16 cellular contexts compared by ENCODE assay signal in genomic region chr7:105149827-105150226, GRCh38.
DNase-seq lines count a peak whose midpoint lies in the region; ATAC-seq, FAIRE-seq and TF ChIP-seq lines count a peak whose summit lies in the region.
"Had no signal": no experiment of that assay in that cellular context is flagged by ENCODE, and none has a peak within 500 bp of the region (broad histone marks: within the 10 kb centered on the region; RNA-seq: fewer than 3 reads in every experiment).

No MANE protein-coding gene starts in this region.

- intact Hi-C loops in endothelial cell of umbilical vein (cut with micrococcal nuclease) = loop anchor here (5.0 to 10.0 kb wide), 3 partner anchors 182 to 435 kb away; partner anchors contain the start of gene EFCAB10

- H3K36me3 Mint-ChIP-seq in activated T-cell treated with anti-CD3 and anti-CD28 coated beads, Interleukin-2, amount 50 U/mL, for 24 hours (ENCODE audit: low read depth) = peaks cover 36% of the 10 kb centered on the region
- peaks cover 18% of the 10 kb centered on the region for H3K36me3 Mint-ChIP-seq in stimulated activated effector memory CD8-positive, alpha-beta T cell treated with anti-CD3 and anti-CD28 coated beads, Interleukin-12 subunit alpha, Interleukin-12 subunit beta, amount 100 ng/mL, for 72 hours

- dilution Hi-C loops in endothelial cell of umbilical vein (cut with MboI; ENCODE audit: extremely low pct_ligation_motif_present, low sequenced_read_pairs) = no loop called here

- H2AFZ ChIP-seq in endothelial cell of umbilical vein (ENCODE audit: low read depth, low read length) = no peak overlapping the region

- H3K27ac Mint-ChIP-seq in activated T-cell treated with anti-CD3 and anti-CD28 coated beads, Interleukin-2, amount 50 U/mL, for 24 hours = peak overlapping the region; percentile 78
- no peak overlapping the region for H3K27ac Mint-ChIP-seq in stimulated activated effector memory CD8-positive, alpha-beta T cell treated with anti-CD3 and anti-CD28 coated beads, Interleukin-12 subunit alpha, Interleukin-12 subunit beta, amount 100 ng/mL, for 72 hours

- peaks cover 28% of the 10 kb centered on the region for H3K4me1 Mint-ChIP-seq in activated T-cell treated with anti-CD3 and anti-CD28 coated beads, Interleukin-2, amount 50 U/mL, for 24 hours (ENCODE audit: low read depth)
- H3K4me1 Mint-ChIP-seq in stimulated activated effector memory CD8-positive, alpha-beta T cell treated with anti-CD3 and anti-CD28 coated beads, Interleukin-12 subunit alpha, Interleukin-12 subunit beta, amount 100 ng/mL, for 72 hours = peaks cover 6% of the 10 kb centered on the region

- DNase-seq in activated T-cell treated with anti-CD3 and anti-CD28 coated beads, Interleukin-2, amount 50 U/mL, for 24 hours = no peak
- DNase-seq in activated T-cell treated with anti-CD3 and anti-CD28 coated beads for 4 hours = no peak
- peak; percentile 44 for DNase-seq in NB4 (ENCODE audit: low read depth)
- peak; percentile 77 for DNase-seq in endothelial cell of umbilical vein (ENCODE audit: low read depth, low spot score)
- DNase-seq in stimulated activated effector memory CD8-positive, alpha-beta T cell treated with anti-CD3 and anti-CD28 coated beads, Interleukin-12 subunit alpha, Interleukin-12 subunit beta, amount 100 ng/mL, for 72 hours (ENCODE audit: low spot score in 2 of 2) = no peak
- DNase-seq in NCI-H187 treated with DMSO at 0.1 percent for 48 hours (lab: John Stamatoyannopoulos, UW) = no peak
- DNase-seq: cortex of kidney, DMS53, heart left ventricle, lower lobe of right lung, MM.1S, NCI-H446 treated with DMSO at 0.1 percent for 48 hours, upper lobe of right lung had no signal

- H3K4me3 Mint-ChIP-seq in activated T-cell treated with anti-CD3 and anti-CD28 coated beads, Interleukin-2, amount 50 U/mL, for 24 hours = no peak overlapping the region
- H3K4me3 Mint-ChIP-seq in stimulated activated effector memory CD8-positive, alpha-beta T cell treated with anti-CD3 and anti-CD28 coated beads, Interleukin-12 subunit alpha, Interleukin-12 subunit beta, amount 100 ng/mL, for 72 hours = no peak overlapping the region

- no peaks in the 10 kb centered on the region for H4K20me1 ChIP-seq in endothelial cell of umbilical vein (replicated peaks; ENCODE audit: control insufficient read depth, extremely low read depth, insufficient read depth, low read length)

- BruUV-seq in endothelial cell of umbilical vein (replicated peaks; lab: Mats Ljungman, UMichigan) = no TSS peak

- POLR2A ChIA-PET in endothelial cell of umbilical vein (lab: Charles Lee) = no interaction called here

- no peak overlapping the region for H3K4me2 ChIP-seq in endothelial cell of umbilical vein (ENCODE audit: insufficient read depth, low read length)

- H3K4me3 ChIP-seq in NB4 (ENCODE audit: low read depth, low read length) = no peak overlapping the region
- no peak overlapping the region for H3K4me3 ChIP-seq in endothelial cell of umbilical vein (replicated peaks in 1 of 3; ENCODE audit: insufficient read depth in 1 of 3, low read depth in 1 of 3, low read length in 3 of 3)
- H3K4me3 ChIP-seq: heart left ventricle, lower lobe of right lung, upper lobe of right lung had no signal

- no peaks in the 10 kb centered on the region for H3K9me3 Mint-ChIP-seq in activated T-cell treated with anti-CD3 and anti-CD28 coated beads, Interleukin-2, amount 50 U/mL, for 24 hours
- no peaks in the 10 kb centered on the region for H3K9me3 Mint-ChIP-seq in stimulated activated effector memory CD8-positive, alpha-beta T cell treated with anti-CD3 and anti-CD28 coated beads, Interleukin-12 subunit alpha, Interleukin-12 subunit beta, amount 100 ng/mL, for 72 hours

- H3K9me1 ChIP-seq in endothelial cell of umbilical vein (replicated peaks; ENCODE audit: control insufficient read depth, extremely low read depth, insufficient read depth, low read length) = no peaks in the 10 kb centered on the region

- peaks cover 17% of the 10 kb centered on the region for H3K4me1 ChIP-seq in endothelial cell of umbilical vein (ENCODE audit: control insufficient read depth, extremely low read depth, insufficient read depth, low read length)
- H3K4me1 ChIP-seq: upper lobe of right lung had no signal

- FAIRE-seq in endothelial cell of umbilical vein (lab: Jason Lieb, UNC) = peak; percentile 59
- FAIRE-seq: TTC549 had no signal

- CTCF ChIA-PET in endothelial cell of umbilical vein (lab: Charles Lee) = interaction anchor here (1.0 kb wide), 2 partner anchors 9 to 39 kb away, joined by 3 to 5 read pairs; no protein-coding TSS in a partner anchor

- no peaks in the 10 kb centered on the region for H3K27me3 ChIP-seq in endothelial cell of umbilical vein (ENCODE audit: control insufficient read depth in 2 of 2, insufficient read depth in 2 of 2, low read length in 2 of 2)
- H3K27me3 ChIP-seq: heart left ventricle, upper lobe of right lung had no signal

- peaks cover 0 to 2% of the 10 kb centered on the region in 2 experiments for H3K36me3 ChIP-seq in endothelial cell of umbilical vein (ENCODE audit: control insufficient read depth in 2 of 2, extremely low read depth in 1 of 2, insufficient read depth in 2 of 2, low read length in 2 of 2)
- H3K36me3 ChIP-seq: lower lobe of right lung, upper lobe of right lung had no signal

- no peaks in the 10 kb centered on the region for H3K79me2 ChIP-seq in endothelial cell of umbilical vein (ENCODE audit: control insufficient read depth, insufficient read depth, low read length)

- no peaks in the 10 kb centered on the region for H3K27me3 Mint-ChIP-seq in activated T-cell treated with anti-CD3 and anti-CD28 coated beads, Interleukin-2, amount 50 U/mL, for 24 hours

- ATAC-seq in stimulated activated effector memory CD8-positive, alpha-beta T cell treated with anti-CD3 and anti-CD28 coated beads, Interleukin-12 subunit alpha, Interleukin-12 subunit beta, amount 100 ng/mL, for 72 hours = peak; percentile 66
- no peak for ATAC-seq in GM19351 (IDR thresholded peaks at IDR 0.05; ENCODE audit: unreplicated experiment)
- no peak for ATAC-seq in HG02870 (IDR thresholded peaks at IDR 0.05; ENCODE audit: unreplicated experiment)
- ATAC-seq: heart left ventricle, lower lobe of right lung, upper lobe of right lung had no signal

- TF ChIP-seq CTCF in NB4 (IDR thresholded peaks at IDR 0.05; ENCODE audit: low read depth, low read length) (no peak), endothelial cell of umbilical vein (IDR thresholded peaks at IDR 0.05; ENCODE audit: extremely low read depth in 1 of 2, insufficient read depth in 1 of 2, low read depth in 1 of 2, low read length in 2 of 2) (no peak)

- no peak overlapping the region for H3K9ac ChIP-seq in endothelial cell of umbilical vein (replicated peaks; ENCODE audit: extremely low read depth, insufficient read depth, low read length)

- no peak for TF ChIP-seq POLR2A in NB4 (IDR thresholded peaks at IDR 0.05; ENCODE audit: extremely low read depth, insufficient read length)
- no peak for TF ChIP-seq POLR2A in endothelial cell of umbilical vein (IDR thresholded peaks at IDR 0.05; ENCODE audit: low read depth, low read length)

- no peaks in the 10 kb centered on the region for H3K9me3 ChIP-seq in endothelial cell of umbilical vein (replicated peaks; ENCODE audit: control insufficient read depth, insufficient read depth, low read length)
- H3K9me3 ChIP-seq: heart left ventricle, lower lobe of right lung, upper lobe of right lung had no signal

- no peak overlapping the region for H3K27ac ChIP-seq in endothelial cell of umbilical vein (ENCODE audit: insufficient read depth, low read depth, low read length)
- H3K27ac ChIP-seq: heart left ventricle, lower lobe of right lung, upper lobe of right lung had no signal

TF ChIP-seq in endothelial cell of umbilical vein, 7 proteins besides CTCF, POLR2A, EP300 and RAD21:
- TF ChIP-seq FOS (IDR thresholded peaks at IDR 0.05; ENCODE audit: borderline replicate concordance, insufficient read depth, low read length) (peak; percentile 87), GATA2 (IDR thresholded peaks at IDR 0.05; ENCODE audit: insufficient read depth, insufficient read length, low read depth, low read length) (peak; percentile 37), MYC (IDR thresholded peaks at IDR 0.05; ENCODE audit: low read depth, low read length) (no peak), POLR2AphosphoS5 (IDR thresholded peaks at IDR 0.05; ENCODE audit: insufficient read depth, low read depth, low read length) (no peak), EZH2 (IDR thresholded peaks at IDR 0.05; ENCODE audit: borderline replicate concordance, low read depth, low read length, severe bottlenecking) (no peak), MAX (IDR thresholded peaks at IDR 0.05; ENCODE audit: insufficient read depth, insufficient read length) (no peak), JUN (IDR thresholded peaks at IDR 0.05; ENCODE audit: borderline replicate concordance, insufficient read depth, insufficient read length, low read depth) (peak; percentile 59)

Comparison
In these comparisons a context has a peak if more than half of its experiments do, and no peak if none do; other contexts are left out.
1. DNase-seq: peak in NB4 (single experiment) and endothelial cell of umbilical vein (single experiment); none in activated T-cell treated with anti-CD3 and anti-CD28 coated beads, Interleukin-2, amount 50 U/mL, for 24 hours (single experiment), activated T-cell treated with anti-CD3 and anti-CD28 coated beads for 4 hours (single experiment), stimulated activated effector memory CD8-positive, alpha-beta T cell treated with anti-CD3 and anti-CD28 coated beads, Interleukin-12 subunit alpha, Interleukin-12 subunit beta, amount 100 ng/mL, for 72 hours (0 of 2) and NCI-H187 treated with DMSO at 0.1 percent for 48 hours (single experiment).